13 cellular contexts compared by ENCODE assay signal in the genomic region with DNA sequence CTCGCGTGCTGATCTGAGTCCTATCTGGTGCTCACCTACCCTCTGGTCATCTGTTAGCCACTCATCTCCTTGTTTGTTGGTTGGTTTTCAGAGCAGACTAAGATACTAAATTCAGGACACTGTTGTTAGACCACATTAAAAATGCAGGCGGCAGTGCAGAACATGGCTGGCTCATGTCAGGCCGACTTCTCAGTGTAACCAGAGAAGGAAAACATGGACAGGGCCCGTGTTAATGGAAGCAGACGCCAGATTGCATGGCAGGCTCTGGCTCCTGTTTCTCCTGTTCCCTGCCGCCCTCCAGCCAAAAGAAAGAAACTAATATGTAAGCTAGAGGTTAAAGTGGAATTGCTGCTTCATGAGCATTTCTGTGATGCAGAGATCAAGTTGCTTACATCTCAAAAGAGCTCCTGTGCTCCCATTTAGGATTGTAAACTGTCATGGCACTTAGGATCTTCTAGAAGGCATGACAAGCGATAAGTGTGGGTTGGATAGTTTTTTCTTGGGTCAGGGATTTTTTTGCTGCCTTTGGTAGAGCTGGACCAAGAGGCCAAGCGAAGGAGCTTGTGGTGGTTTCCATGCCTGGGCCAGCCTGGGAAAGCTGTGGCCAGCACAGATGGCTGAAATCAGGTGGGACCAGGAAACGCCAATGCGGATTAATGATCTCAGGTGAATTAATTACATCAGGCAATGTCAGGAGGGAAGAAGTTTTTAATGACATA. TPM values are rescaled to one million over a fixed set of nuclear protein-coding genes. Genes with fewer than 3 reads are reported as not detected.
DNase-seq lines count a peak whose midpoint lies in the region; ATAC-seq and TF ChIP-seq lines count a peak whose summit lies in the region.
"Had no signal": no experiment of that assay in that cellular context is flagged by ENCODE, and none has a peak within 500 bp of the region (broad histone marks: within the 10 kb centered on the region; RNA-seq: fewer than 3 reads in every experiment).

No MANE protein-coding gene starts in this region.

- DNase-seq in NCI-H1694 (lab: John Stamatoyannopoulos, UW) (peak; percentile 69), ascending aorta (ENCODE audit: low spot score in 2 of 2) (no peak), right cardiac atrium (no peak), middle frontal gyrus (ENCODE audit: extremely low spot score, low spot score) (no peak)
- DNase-seq: amniotic stem cell, NCI-H510A, SHP77 had no signal

- H3K27ac ChIP-seq in ascending aorta (peak overlapping the region; percentile 66 to 74), right cardiac atrium (ENCODE audit: low read length) (peak overlapping the region; percentile 43), skeletal muscle tissue (ENCODE audit: low read depth, low read length) (peak overlapping the region; percentile 51)
- H3K27ac ChIP-seq: BLaER1 treated with 17β-estradiol and CSF1 and Interleukin-3, amounts not matched to agents 10 nM and 100 nM had no signal

- H3K9me3 ChIP-seq in ascending aorta = no peaks in the 10 kb centered on the region
- H3K9me3 ChIP-seq in right cardiac atrium (ENCODE audit: control insufficient read depth, low read length) = no peaks in the 10 kb centered on the region
- H3K9me3 ChIP-seq in skeletal muscle tissue (ENCODE audit: control insufficient read depth in 3 of 3, low read length in 3 of 3) = no peaks in the 10 kb centered on the region

- H3K36me3 ChIP-seq in ascending aorta (peaks cover 25 to 34% of the 10 kb centered on the region in 2 donors), skeletal muscle tissue (ENCODE audit: control insufficient read depth in 3 of 3, insufficient read depth in 3 of 3, low read length in 3 of 3) (peaks cover 10 to 35% (median 34%) of the 10 kb centered on the region in 3 donors)

- intact Hi-C loops in ascending aorta (cut with DNase I) = loop anchor here (2.0 kb wide), 2 partner anchors 37 to 53 kb away; no protein-coding TSS in a partner anchor
- intact Hi-C loops in right cardiac atrium (cut with DNase I) = loop anchor here in 1 of 4 donors (10.0 kb wide), 1 partner anchor 53 kb away; a partner anchor contains a TSS

- H3K27me3 ChIP-seq in ascending aorta (no peaks in the 10 kb centered on the region), right cardiac atrium (ENCODE audit: control insufficient read depth, insufficient read depth) (no peaks in the 10 kb centered on the region), skeletal muscle tissue (ENCODE audit: control insufficient read depth in 3 of 3, insufficient read depth in 3 of 3, low read length in 3 of 3) (no peaks in the 10 kb centered on the region)
- H3K27me3 ChIP-seq: BLaER1 treated with 17β-estradiol and CSF1 and Interleukin-3, amounts not matched to agents 10 nM and 100 nM had no signal

- WGBS in right cardiac atrium = 75% methylated on average over 11 of the region's 11 CpGs

- H3K4me1 ChIP-seq in ascending aorta (peaks cover 5 to 40% of the 10 kb centered on the region in 2 donors), right cardiac atrium (ENCODE audit: control insufficient read depth, insufficient read depth, low read length) (peaks cover 10% of the 10 kb centered on the region), skeletal muscle tissue (ENCODE audit: control insufficient read depth in 3 of 3, insufficient read depth in 3 of 3, low read length in 3 of 3) (peaks cover 34 to 44% (median 42%) of the 10 kb centered on the region in 3 donors)

- TF ChIP-seq CTCF in ascending aorta (IDR thresholded peaks at IDR 0.05) = peak in 1 of 3 experiments; percentile 13

- no peak overlapping the region for H3K4me3 ChIP-seq in ascending aorta
- H3K4me3 ChIP-seq in right cardiac atrium (ENCODE audit: low read length) = no peak overlapping the region
- peak overlapping the region in 2 of 3 donors; percentile 14 to 18 for H3K4me3 ChIP-seq in skeletal muscle tissue (ENCODE audit: low read length in 3 of 3)
- H3K4me3 ChIP-seq: BLaER1 treated with 17β-estradiol and CSF1 and Interleukin-3, amounts not matched to agents 10 nM and 100 nM; smooth muscle cell had no signal

- peak overlapping the region in 2 of 3 donors; percentile 63 to 67 for H3K9ac ChIP-seq in skeletal muscle tissue (ENCODE audit: low read depth in 1 of 3, low read length in 3 of 3)

- ATAC-seq in right cardiac atrium (no peak), HG03521 (IDR thresholded peaks at IDR 0.05; ENCODE audit: unreplicated experiment) (no peak), GM21367 (IDR thresholded peaks at IDR 0.05; ENCODE audit: unreplicated experiment) (no peak), HG03139 (IDR thresholded peaks at IDR 0.05; ENCODE audit: unreplicated experiment) (no peak)

RNA-seq across cellular contexts. Expression of a gene that starts 56.1 kb away (rescaled TPM):
- total RNA-seq in ascending aorta (10.5 TPM), right cardiac atrium (10 to 100 TPM; 14.5 to 33.9 (median 23.2) TPM), skeletal muscle tissue (21.9 TPM)
- 12.5 TPM for polyA plus RNA-seq in right cardiac atrium

Comparison
In these comparisons a context has a peak if more than half of its experiments do, and no peak if none do; other contexts are left out.
1. H3K4me3 ChIP-seq: peak in skeletal muscle tissue (2 of 3); none in ascending aorta (0 of 2) and right cardiac atrium (single experiment).
2. Peak in every context shown above with its lines, with median percentiles within 50 percentile points of each other: H3K27ac ChIP-seq.